In the genomic region with DNA sequence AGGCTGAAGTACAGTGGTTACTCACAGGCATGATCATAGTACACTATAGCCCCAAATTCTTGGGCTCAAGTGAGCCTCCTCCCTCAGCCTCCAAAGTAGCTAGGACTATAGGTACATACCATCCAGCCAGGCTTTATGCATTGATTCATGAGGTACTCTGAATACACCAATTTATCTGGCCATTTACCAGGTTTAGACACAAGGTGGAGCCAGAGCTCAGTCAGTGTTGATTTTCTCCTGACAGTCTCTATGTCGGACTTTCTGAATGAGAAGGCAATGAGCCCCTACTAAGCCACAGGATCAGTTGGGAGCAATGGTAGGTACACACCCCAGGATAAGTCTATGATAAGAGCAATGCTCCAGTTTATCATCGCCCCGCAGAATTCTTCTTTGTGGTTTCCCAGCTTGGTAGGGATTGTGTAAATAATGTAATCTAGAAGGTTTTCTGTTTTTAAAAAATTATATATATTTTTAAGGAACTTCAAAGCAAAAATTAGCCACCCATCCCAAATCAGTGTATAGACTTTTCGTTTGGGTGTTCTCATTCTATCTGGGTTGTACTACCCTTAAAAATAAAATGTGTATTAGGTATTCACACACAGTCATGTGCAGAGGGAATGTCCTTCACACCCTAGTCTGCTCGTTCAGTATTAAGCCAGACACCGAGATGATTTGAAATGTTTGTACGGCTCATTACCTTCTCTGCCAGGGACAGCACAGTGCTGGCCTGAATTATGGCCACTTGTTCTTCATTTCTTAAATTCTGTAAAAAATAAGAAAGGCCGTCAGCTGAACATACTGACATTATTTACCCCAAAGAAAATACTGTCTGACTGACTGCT, we compare ENCODE assay signal across 8 cellular contexts.
A peak's percentile ranks its signal among the peaks of the same experiment; 100 is the strongest.
DNase-seq lines count a peak whose midpoint lies in the region; ATAC-seq and TF ChIP-seq lines count a peak whose summit lies in the region.

No MANE protein-coding gene starts in this region.

- H2BK120ac ChIP-seq in mesendoderm (ENCODE audit: low read depth, low read length) = no peak overlapping the region

- peaks cover 5% of the 10 kb centered on the region for H3K4me1 ChIP-seq in endocrine pancreas (ENCODE audit: control insufficient read depth, insufficient read depth, low read length)
- no peaks in the 10 kb centered on the region for H3K4me1 ChIP-seq in mesendoderm (ENCODE audit: control insufficient read depth, low read depth, low read length)

- H3K4me2 ChIP-seq in mesendoderm (ENCODE audit: low read length) = no peak overlapping the region

- no peaks in the 10 kb centered on the region for H3K36me3 Mint-ChIP-seq in activated CD4-positive, alpha-beta memory T cell treated with anti-CD3 and anti-CD28 coated beads, Interleukin-2, amount 10 ng/mL, durations not matched to agents 7 days and 5 days (ENCODE audit: low read depth)
- no peaks in the 10 kb centered on the region for H3K36me3 Mint-ChIP-seq in stimulated activated memory B cell treated with anti-CD40 and anti-IgM and Interleukin-4, amounts not matched to agents 10 μg/mL and 1 μg/mL and 100 μg/mL, for 72 hours

- H3K56ac ChIP-seq in mesendoderm (ENCODE audit: low read length) = no peak overlapping the region

- no peak overlapping the region for H3K4ac ChIP-seq in mesendoderm (ENCODE audit: low read depth, low read length)

- no peaks in the 10 kb centered on the region for H3K4me1 Mint-ChIP-seq in activated CD4-positive, alpha-beta memory T cell treated with anti-CD3 and anti-CD28 coated beads, Interleukin-2, amount 10 ng/mL, durations not matched to agents 7 days and 5 days
- no peaks in the 10 kb centered on the region for H3K4me1 Mint-ChIP-seq in stimulated activated memory B cell treated with anti-CD40 and anti-IgM and Interleukin-4, amounts not matched to agents 10 μg/mL and 1 μg/mL and 100 μg/mL, for 72 hours

- H3K4me3 ChIP-seq in endocrine pancreas (ENCODE audit: control insufficient read depth, insufficient read depth, low read length) (peak overlapping the region; percentile 43), mesendoderm (ENCODE audit: low read length) (no peak overlapping the region)

- H3K27me3 ChIP-seq in endocrine pancreas (ENCODE audit: control insufficient read depth, insufficient read depth, low read length) (no peaks in the 10 kb centered on the region), mesendoderm (ENCODE audit: insufficient read depth, low read length, poor library complexity) (no peaks in the 10 kb centered on the region)

- DNase-seq in DMS153 (lab: John Stamatoyannopoulos, UW) (peak; percentile 29), GM20000 (ENCODE audit: low spot score) (peak; percentile 43), NCI-H526 (lab: John Stamatoyannopoulos, UW) (peak; percentile 69 to 89), mesendoderm (peak; percentile 89)
- DNase-seq in activated CD4-positive, alpha-beta memory T cell treated with anti-CD3 and anti-CD28 coated beads, Interleukin-2, amount 10 ng/mL, durations not matched to agents 7 days and 5 days = peak; percentile 33

- H2BK5ac ChIP-seq in mesendoderm (ENCODE audit: low read length) = no peak overlapping the region

- H3K27me3 Mint-ChIP-seq in activated CD4-positive, alpha-beta memory T cell treated with anti-CD3 and anti-CD28 coated beads, Interleukin-2, amount 10 ng/mL, durations not matched to agents 7 days and 5 days = no peaks in the 10 kb centered on the region
- H3K27me3 Mint-ChIP-seq in stimulated activated memory B cell treated with anti-CD40 and anti-IgM and Interleukin-4, amounts not matched to agents 10 μg/mL and 1 μg/mL and 100 μg/mL, for 72 hours = no peaks in the 10 kb centered on the region

- H3K9me3 ChIP-seq in endocrine pancreas (ENCODE audit: control insufficient read depth, low read length) = no peaks in the 10 kb centered on the region

- H3K23ac ChIP-seq in mesendoderm (ENCODE audit: low read length) = no peak overlapping the region

- H3K36me3 ChIP-seq in endocrine pancreas (ENCODE audit: control insufficient read depth, insufficient read depth, low read length) (no peaks in the 10 kb centered on the region), mesendoderm (ENCODE audit: control insufficient read depth, insufficient read depth, low read length) (no peaks in the 10 kb centered on the region)

- no peak overlapping the region for H3K4me3 Mint-ChIP-seq in activated CD4-positive, alpha-beta memory T cell treated with anti-CD3 and anti-CD28 coated beads, Interleukin-2, amount 10 ng/mL, durations not matched to agents 7 days and 5 days
- H3K4me3 Mint-ChIP-seq in stimulated activated memory B cell treated with anti-CD40 and anti-IgM and Interleukin-4, amounts not matched to agents 10 μg/mL and 1 μg/mL and 100 μg/mL, for 72 hours = no peak overlapping the region

- H3K18ac ChIP-seq in mesendoderm (ENCODE audit: low read length) = no peak overlapping the region

- no peaks in the 10 kb centered on the region for H3K79me1 ChIP-seq in mesendoderm (ENCODE audit: low read length)

- peak; percentile 57 for TF ChIP-seq CTCF in GM20000 (IDR thresholded peaks at IDR 0.05; ENCODE audit: extremely low read depth, missing control alignments)

- H2BK15ac ChIP-seq in mesendoderm (replicated peaks; ENCODE audit: low read depth) = no peak overlapping the region

- CTCF ChIA-PET in activated CD4-positive, alpha-beta memory T cell treated with anti-CD3 and anti-CD28 coated beads, Interleukin-2, amount 10 ng/mL, durations not matched to agents 7 days and 5 days (lab: Charles Lee) = interaction anchor here (0.7 to 1.8 kb wide), 8 partner anchors 8 to 825 kb away, joined by 3 to 18 read pairs (median 4); partner anchors contain the start of gene JAKMIP2

- POLR2A ChIA-PET in activated CD4-positive, alpha-beta memory T cell treated with anti-CD3 and anti-CD28 coated beads, Interleukin-2, amount 10 ng/mL, durations not matched to agents 7 days and 5 days (lab: Charles Lee) = interaction anchor here (0.6 kb wide), 1 partner anchor 1119 kb away, joined by 4 read pairs; no protein-coding TSS in a partner anchor

- H2AK5ac ChIP-seq in mesendoderm (ENCODE audit: low read length) = no peak overlapping the region

- H4K8ac ChIP-seq in mesendoderm (ENCODE audit: low read depth, low read length) = peak overlapping the region; percentile 28

- H3K9ac ChIP-seq in endocrine pancreas (ENCODE audit: control insufficient read depth, insufficient read depth, low read length) = no peak overlapping the region
- no peak overlapping the region for H3K9ac ChIP-seq in mesendoderm (ENCODE audit: low read length)

- peak; percentile 90 for ATAC-seq in HG03558 (IDR thresholded peaks at IDR 0.05; ENCODE audit: extremely low read depth, unreplicated experiment)
- ATAC-seq in stimulated activated memory B cell treated with anti-CD40 and anti-IgM and Interleukin-4, amounts not matched to agents 10 μg/mL and 1 μg/mL and 100 μg/mL, for 72 hours = peak; percentile 51

- no peak overlapping the region for H3K27ac Mint-ChIP-seq in activated CD4-positive, alpha-beta memory T cell treated with anti-CD3 and anti-CD28 coated beads, Interleukin-2, amount 10 ng/mL, durations not matched to agents 7 days and 5 days
- no peak overlapping the region for H3K27ac Mint-ChIP-seq in stimulated activated memory B cell treated with anti-CD40 and anti-IgM and Interleukin-4, amounts not matched to agents 10 μg/mL and 1 μg/mL and 100 μg/mL, for 72 hours

- H3K9me3 Mint-ChIP-seq in activated CD4-positive, alpha-beta memory T cell treated with anti-CD3 and anti-CD28 coated beads, Interleukin-2, amount 10 ng/mL, durations not matched to agents 7 days and 5 days = no peaks in the 10 kb centered on the region
- no peaks in the 10 kb centered on the region for H3K9me3 Mint-ChIP-seq in stimulated activated memory B cell treated with anti-CD40 and anti-IgM and Interleukin-4, amounts not matched to agents 10 μg/mL and 1 μg/mL and 100 μg/mL, for 72 hours

- H3K79me2 ChIP-seq in mesendoderm (ENCODE audit: control insufficient read depth, insufficient read depth, low read length) = no peaks in the 10 kb centered on the region

- no peak overlapping the region for H4K5ac ChIP-seq in mesendoderm (ENCODE audit: low read length)

- H3K27ac ChIP-seq in mesendoderm (ENCODE audit: low read depth, low read length) = no peak overlapping the region

- no CpG with 5 or more reads among the region's 8 CpGs for WGBS in mesendoderm (ENCODE audit: extremely low coverage, insufficient coverage, low lambda C conversion rate)

Comparison
In these comparisons a context has a peak if more than half of its experiments do, and no peak if none do; other contexts are left out.
1. DNase-seq: peak in every context shown above with its lines; median percentile 89 in mesendoderm; 79 in NCI-H526; 43 in GM20000; 33 in activated CD4-positive, alpha-beta memory T cell treated with anti-CD3 and anti-CD28 coated beads, Interleukin-2, amount 10 ng/mL, durations not matched to agents 7 days and 5 days; 29 in DMS153.